14 cellular contexts compared by ENCODE assay signal in the genomic region with DNA sequence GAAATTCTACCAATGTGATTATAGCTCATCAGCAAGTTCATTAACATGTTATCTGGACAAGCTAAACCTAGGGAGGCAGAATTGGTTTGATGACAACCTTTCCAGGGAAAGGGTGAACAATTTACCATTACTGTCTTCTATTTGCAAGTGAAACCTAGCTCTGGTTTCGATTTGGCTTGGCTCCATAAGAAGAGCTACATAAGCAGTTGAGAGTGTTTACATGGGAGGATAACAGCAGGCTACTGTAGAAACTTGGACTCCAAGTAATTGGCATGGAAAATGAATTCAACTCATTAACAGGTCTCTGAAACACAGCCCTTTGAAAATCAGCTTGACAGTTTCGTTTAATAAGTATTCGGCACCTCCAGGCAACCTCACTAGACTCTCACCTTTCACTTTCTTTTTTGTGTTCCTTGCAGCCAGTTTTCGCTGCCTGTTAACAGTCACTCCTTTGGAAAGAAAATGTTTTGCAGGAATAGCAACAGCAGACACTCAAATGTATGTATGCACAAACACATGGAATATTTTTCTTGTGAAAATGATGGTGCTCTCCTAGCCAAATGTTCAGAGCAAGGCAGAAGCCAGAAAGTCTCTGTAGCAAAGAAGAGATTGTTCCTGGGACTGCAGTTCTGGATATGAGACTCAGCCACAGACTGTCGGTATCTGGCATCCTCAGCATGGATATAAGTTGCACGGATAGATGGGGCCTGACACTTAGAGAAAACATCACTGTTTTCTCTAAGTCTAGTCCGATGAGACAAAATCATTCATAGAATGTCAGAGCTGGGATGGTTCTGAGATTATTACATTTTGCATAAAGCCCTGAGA. TPM values are rescaled to one million over a fixed set of nuclear protein-coding genes. Genes with fewer than 3 reads are reported as not detected.
A peak's percentile ranks its signal among the peaks of the same experiment; 100 is the strongest.
DNase-seq lines count a peak whose midpoint lies in the region; ATAC-seq and FAIRE-seq lines count a peak whose summit lies in the region.
"Had no signal": no experiment of that assay in that cellular context is flagged by ENCODE, and none has a peak within 500 bp of the region (broad histone marks: within the 10 kb centered on the region; RNA-seq: fewer than 3 reads in every experiment).

No MANE protein-coding gene starts in this region.

- H3K4me3 Mint-ChIP-seq in activated T-cell treated with anti-CD3 and anti-CD28 coated beads, Interleukin-2, amount 50 U/mL, for 24 hours = peak overlapping the region; percentile 55
- peak overlapping the region; percentile 51 for H3K4me3 Mint-ChIP-seq in activated T-helper 1 cell treated with anti-CD3 and anti-CD28 coated beads, Interleukin-12 subunit alpha, Interleukin-12 subunit beta, Interleukin-2, Interleukin-4 antibody, amounts not matched to agents 30 ng/mL and 10 ng/mL and 1 ng/mL, durations not matched to agents 14 hours and 24 hours and 36 hours

- no peaks in the 10 kb centered on the region for H3K4me1 ChIP-seq in small intestine (ENCODE audit: control insufficient read depth in 2 of 2, insufficient read depth in 1 of 2, low read depth in 1 of 2, low read length in 1 of 2)
- H3K4me1 ChIP-seq: gastrocnemius medialis, vagina had no signal

- H3K27ac Mint-ChIP-seq in activated T-cell treated with anti-CD3 and anti-CD28 coated beads, Interleukin-2, amount 50 U/mL, for 24 hours = no peak overlapping the region
- no peak overlapping the region for H3K27ac Mint-ChIP-seq in activated T-helper 1 cell treated with anti-CD3 and anti-CD28 coated beads, Interleukin-12 subunit alpha, Interleukin-12 subunit beta, Interleukin-2, Interleukin-4 antibody, amounts not matched to agents 30 ng/mL and 10 ng/mL and 1 ng/mL, durations not matched to agents 14 hours and 24 hours and 36 hours

- DNase-seq in activated T-cell treated with anti-CD3 and anti-CD28 coated beads, Interleukin-2, amount 50 U/mL, for 24 hours = no peak
- DNase-seq in activated T-cell treated with anti-CD3 and anti-CD28 coated beads for 4 hours (no peak), small intestine (peak; percentile 2), head of caudate nucleus (no peak), germinal center (ENCODE audit: low spot score) (no peak)
- no peak for DNase-seq in activated T-helper 1 cell treated with anti-CD3 and anti-CD28 coated beads, Interleukin-12 subunit alpha, Interleukin-12 subunit beta, Interleukin-2, Interleukin-4 antibody, amounts not matched to agents 30 ng/mL and 10 ng/mL and 1 ng/mL, durations not matched to agents 14 hours and 24 hours and 36 hours (ENCODE audit: low spot score)
- DNase-seq: activated T-cell treated with anti-CD3 and anti-CD28 coated beads, Interleukin-2, amount 50 U/mL, for 1 hour; gastrocnemius medialis; NCI-H510A; retina had no signal

- H3K36me3 Mint-ChIP-seq in activated T-cell treated with anti-CD3 and anti-CD28 coated beads, Interleukin-2, amount 50 U/mL, for 24 hours (ENCODE audit: low read depth) = no peaks in the 10 kb centered on the region
- no peaks in the 10 kb centered on the region for H3K36me3 Mint-ChIP-seq in activated T-helper 1 cell treated with anti-CD3 and anti-CD28 coated beads, Interleukin-12 subunit alpha, Interleukin-12 subunit beta, Interleukin-2, Interleukin-4 antibody, amounts not matched to agents 30 ng/mL and 10 ng/mL and 1 ng/mL, durations not matched to agents 14 hours and 24 hours and 36 hours (ENCODE audit: low read depth)

- H3K4me1 Mint-ChIP-seq in activated T-cell treated with anti-CD3 and anti-CD28 coated beads, Interleukin-2, amount 50 U/mL, for 24 hours (ENCODE audit: low read depth) = no peaks in the 10 kb centered on the region
- H3K4me1 Mint-ChIP-seq in activated T-helper 1 cell treated with anti-CD3 and anti-CD28 coated beads, Interleukin-12 subunit alpha, Interleukin-12 subunit beta, Interleukin-2, Interleukin-4 antibody, amounts not matched to agents 30 ng/mL and 10 ng/mL and 1 ng/mL, durations not matched to agents 14 hours and 24 hours and 36 hours (ENCODE audit: low read depth) = no peaks in the 10 kb centered on the region

- H3K9me3 Mint-ChIP-seq in activated T-cell treated with anti-CD3 and anti-CD28 coated beads, Interleukin-2, amount 50 U/mL, for 24 hours = no peaks in the 10 kb centered on the region
- H3K9me3 Mint-ChIP-seq in activated T-helper 1 cell treated with anti-CD3 and anti-CD28 coated beads, Interleukin-12 subunit alpha, Interleukin-12 subunit beta, Interleukin-2, Interleukin-4 antibody, amounts not matched to agents 30 ng/mL and 10 ng/mL and 1 ng/mL, durations not matched to agents 14 hours and 24 hours and 36 hours = no peaks in the 10 kb centered on the region

- H3K27ac ChIP-seq in small intestine (ENCODE audit: low read depth in 1 of 2, low read length in 1 of 2) = no peak overlapping the region
- H3K27ac ChIP-seq: gastrocnemius medialis, vagina had no signal

- H3K4me3 ChIP-seq in small intestine (ENCODE audit: low read depth in 1 of 2, low read length in 2 of 2) = peak overlapping the region in 1 of 2 donors; percentile 39
- H3K4me3 ChIP-seq: gastrocnemius medialis, vagina had no signal

- no peaks in the 10 kb centered on the region for H3K9me3 ChIP-seq in small intestine (ENCODE audit: control insufficient read depth, low read depth)
- H3K9me3 ChIP-seq: gastrocnemius medialis, vagina had no signal

- intact Hi-C loops in activated T-helper 1 cell treated with anti-CD3 and anti-CD28 coated beads, Interleukin-12 subunit alpha, Interleukin-12 subunit beta, Interleukin-2, Interleukin-4 antibody, amounts not matched to agents 30 ng/mL and 10 ng/mL and 1 ng/mL, durations not matched to agents 14 hours and 24 hours and 36 hours (cut with micrococcal nuclease) = no loop called here
- intact Hi-C loops in head of caudate nucleus (cut with DNase I) = no loop called here

- WGBS in small intestine, 3 donors = 46 to 51% (median 50%) methylated on average over 7 of the region's 7 CpGs

- no peaks in the 10 kb centered on the region for H3K27me3 ChIP-seq in small intestine (ENCODE audit: control insufficient read depth in 2 of 2, insufficient read depth in 2 of 2, low read length in 2 of 2)
- H3K27me3 ChIP-seq: gastrocnemius medialis, vagina had no signal

- ATAC-seq in HG03342 (IDR thresholded peaks at IDR 0.05; ENCODE audit: unreplicated experiment) = peak; percentile 74
- ATAC-seq in HG03045 (IDR thresholded peaks at IDR 0.05; ENCODE audit: unreplicated experiment) = no peak
- ATAC-seq: gastrocnemius medialis, HCT116 had no signal

- FAIRE-seq in small intestine (lab: Jason Lieb, UNC) = peak; percentile 47

- H3K36me3 ChIP-seq in small intestine (ENCODE audit: control insufficient read depth in 2 of 2, insufficient read depth in 2 of 2, low read length in 2 of 2) = no peaks in the 10 kb centered on the region
- H3K36me3 ChIP-seq: gastrocnemius medialis, vagina had no signal

- H3K27me3 Mint-ChIP-seq in activated T-cell treated with anti-CD3 and anti-CD28 coated beads, Interleukin-2, amount 50 U/mL, for 24 hours = peaks cover 35% of the 10 kb centered on the region
- no peaks in the 10 kb centered on the region for H3K27me3 Mint-ChIP-seq in activated T-helper 1 cell treated with anti-CD3 and anti-CD28 coated beads, Interleukin-12 subunit alpha, Interleukin-12 subunit beta, Interleukin-2, Interleukin-4 antibody, amounts not matched to agents 30 ng/mL and 10 ng/mL and 1 ng/mL, durations not matched to agents 14 hours and 24 hours and 36 hours (ENCODE audit: insufficient read depth)

RNA-seq across cellular contexts. Expression of a gene that starts 27.5 kb away (rescaled TPM):
- not detected in 2 replicates for total RNA-seq in activated T-helper 1 cell treated with anti-CD3 and anti-CD28 coated beads, Interleukin-12 subunit alpha, Interleukin-12 subunit beta, Interleukin-2, Interleukin-4 antibody, amounts not matched to agents 30 ng/mL and 10 ng/mL and 1 ng/mL, durations not matched to agents 14 hours and 24 hours and 36 hours
- not detected for polyA plus RNA-seq in small intestine
- total RNA-seq: gastrocnemius medialis, vagina had no signal
